Comparison of ENCODE assay signal across 8 cellular contexts in the genomic region with DNA sequence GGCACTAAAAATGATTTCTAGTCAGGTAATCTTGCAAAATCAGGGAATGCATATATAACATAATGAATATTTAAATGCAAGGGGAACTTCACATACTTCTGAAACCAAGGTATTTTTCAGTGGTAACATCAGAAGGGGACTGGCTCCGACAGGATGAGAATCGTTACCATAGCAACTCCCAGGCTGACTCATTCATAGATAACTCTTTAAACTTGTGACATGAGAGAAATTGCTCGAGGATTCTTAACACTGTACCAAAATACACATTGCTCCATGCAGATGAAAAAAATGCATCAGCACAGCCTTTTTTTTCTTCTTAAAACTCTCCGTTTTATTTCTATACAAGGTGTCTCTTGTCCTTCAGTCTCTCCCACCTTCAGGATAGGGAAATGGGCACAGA.
DNase-seq lines count a peak whose midpoint lies in the region; ATAC-seq and TF ChIP-seq lines count a peak whose summit lies in the region.

No MANE protein-coding gene starts in this region.

- H3K27me3 ChIP-seq in neural progenitor cell (no peaks in the 10 kb centered on the region), upper lobe of left lung (no peaks in the 10 kb centered on the region), gastroesophageal sphincter (no peaks in the 10 kb centered on the region)

- DNase-seq in NCI-H226 (peak; percentile 73), left kidney (ENCODE audit: low read depth, low spot score) (peak; percentile 24), globus pallidus (ENCODE audit: low spot score) (no peak), neural progenitor cell (ENCODE audit: low spot score) (no peak), upper lobe of left lung (no peak)

- H3K4me3 Mint-ChIP-seq in neural progenitor cell: no peak overlapping the region

- TF ChIP-seq EP300 in upper lobe of left lung (IDR thresholded peaks at IDR 0.05) (no peak), gastroesophageal sphincter (IDR thresholded peaks at IDR 0.05) (no peak)

- no peak for TF ChIP-seq POLR2A in upper lobe of left lung (IDR thresholded peaks at IDR 0.05)
- TF ChIP-seq POLR2A in gastroesophageal sphincter (IDR thresholded peaks at IDR 0.05): no peak

- no peak overlapping the region for H3K9ac ChIP-seq in neural progenitor cell

- no peak for TF ChIP-seq CTCF in neural progenitor cell (IDR thresholded peaks at IDR 0.05)
- no peak for TF ChIP-seq CTCF in upper lobe of left lung (IDR thresholded peaks at IDR 0.05)
- no peak for TF ChIP-seq CTCF in gastroesophageal sphincter (IDR thresholded peaks at IDR 0.05)

- H3K4me1 Mint-ChIP-seq in neural progenitor cell: peaks cover 10% of the 10 kb centered on the region

- no peak overlapping the region for H3K27ac ChIP-seq in neural progenitor cell
- no peak overlapping the region for H3K27ac ChIP-seq in upper lobe of left lung
- H3K27ac ChIP-seq in gastroesophageal sphincter: no peak overlapping the region

- no peaks in the 10 kb centered on the region for H3K27me3 Mint-ChIP-seq in neural progenitor cell (ENCODE audit: insufficient read depth, low read depth)

- WGBS in upper lobe of left lung, 2 donors: 32 to 33% methylated on average over 4 of the region's 4 CpGs
- WGBS in gastroesophageal sphincter (ENCODE audit: low coverage in 1 of 2), 2 donors: 21 to 27% methylated on average over 4 of the region's 4 CpGs

- H4K20me1 ChIP-seq in neural progenitor cell (ENCODE audit: low read depth): no peaks in the 10 kb centered on the region

- H3K4me3 ChIP-seq in neural progenitor cell: no peak overlapping the region
- no peak overlapping the region for H3K4me3 ChIP-seq in upper lobe of left lung
- no peak overlapping the region for H3K4me3 ChIP-seq in gastroesophageal sphincter

- H3K4me2 ChIP-seq in neural progenitor cell: no peak overlapping the region

- no peaks in the 10 kb centered on the region for H3K9me3 Mint-ChIP-seq in neural progenitor cell

- no peaks in the 10 kb centered on the region for H3K36me3 Mint-ChIP-seq in neural progenitor cell

- no peaks in the 10 kb centered on the region for H3K79me2 ChIP-seq in neural progenitor cell (ENCODE audit: low read depth)

- H2AFZ ChIP-seq in neural progenitor cell (replicated peaks): no peak overlapping the region

- H3K36me3 ChIP-seq in neural progenitor cell (no peaks in the 10 kb centered on the region), upper lobe of left lung (no peaks in the 10 kb centered on the region), gastroesophageal sphincter (no peaks in the 10 kb centered on the region)

- H3K4me1 ChIP-seq in neural progenitor cell: no peaks in the 10 kb centered on the region
- H3K4me1 ChIP-seq in upper lobe of left lung: no peaks in the 10 kb centered on the region
- no peaks in the 10 kb centered on the region for H3K4me1 ChIP-seq in gastroesophageal sphincter

- H3K9me3 ChIP-seq in neural progenitor cell (ENCODE audit: low read depth) (no peaks in the 10 kb centered on the region), upper lobe of left lung (no peaks in the 10 kb centered on the region), gastroesophageal sphincter (no peaks in the 10 kb centered on the region)

- H3K27ac Mint-ChIP-seq in neural progenitor cell: no peak overlapping the region

- ATAC-seq in GM18873 (IDR thresholded peaks at IDR 0.05; ENCODE audit: low FRiP score, unreplicated experiment): peak; percentile 99
- ATAC-seq in HG02588 (IDR thresholded peaks at IDR 0.05; ENCODE audit: unreplicated experiment): peak; percentile 98
- no peak for ATAC-seq in upper lobe of left lung (ENCODE audit: low FRiP score in 2 of 2)
- no peak for ATAC-seq in gastroesophageal sphincter

- no peaks in the 10 kb centered on the region for H3F3A ChIP-seq in neural progenitor cell (ENCODE audit: low read depth)

Comparison
In these comparisons a context has a peak if more than half of its experiments do, and no peak if none do; other contexts are left out.
1. ATAC-seq: peak in GM18873 (single experiment) and HG02588 (single experiment); none in upper lobe of left lung (0 of 2) and gastroesophageal sphincter (single experiment).
2. DNase-seq: peak in NCI-H226 (single experiment) and left kidney (single experiment); none in globus pallidus (single experiment), neural progenitor cell (single experiment) and upper lobe of left lung (0 of 2).